14 cellular contexts compared by ENCODE assay signal in genomic region chr4:1098311-1098925, GRCh38. TPM values are rescaled to one million over a fixed set of nuclear protein-coding genes. Genes with fewer than 3 reads are reported as not detected.
A peak's percentile ranks its signal among the peaks of the same experiment; 100 is the strongest.
DNase-seq lines count a peak whose midpoint lies in the region; ATAC-seq and TF ChIP-seq lines count a peak whose summit lies in the region.
"Had no signal": no experiment of that assay in that cellular context is flagged by ENCODE, and none has a peak within 500 bp of the region (broad histone marks: within the 10 kb centered on the region; RNA-seq: fewer than 3 reads in every experiment).

No MANE protein-coding gene starts in this region.

- no CpG with 5 or more reads among the region's 8 CpGs for WGBS in neuronal stem cell (ENCODE audit: extremely low coverage in 2 of 2, insufficient read length in 2 of 2, insufficient replicate concordance in 1 of 2), 2 donors

- no peaks in the 10 kb centered on the region for H3K4me1 Mint-ChIP-seq in stimulated activated effector memory CD8-positive, alpha-beta T cell treated with anti-CD3 and anti-CD28 coated beads, Interleukin-12 subunit alpha, Interleukin-12 subunit beta, amount 100 ng/mL, for 72 hours
- H3K4me1 Mint-ChIP-seq: CD4-positive, CD25-positive, alpha-beta regulatory T cell had no signal

- H3K36me3 ChIP-seq in colonic mucosa (no peaks in the 10 kb centered on the region), neuronal stem cell (replicated peaks in 1 of 2; ENCODE audit: control insufficient read depth in 2 of 2, insufficient read depth in 2 of 2, low read length in 2 of 2) (no peaks in the 10 kb centered on the region), vagina (no peaks in the 10 kb centered on the region)
- H3K36me3 ChIP-seq: BLaER1 treated with 17β-estradiol and CSF1 and Interleukin-3, amounts not matched to agents 10 nM and 100 nM had no signal

- no peak overlapping the region for H3K4me3 Mint-ChIP-seq in stimulated activated effector memory CD8-positive, alpha-beta T cell treated with anti-CD3 and anti-CD28 coated beads, Interleukin-12 subunit alpha, Interleukin-12 subunit beta, amount 100 ng/mL, for 72 hours
- H3K4me3 Mint-ChIP-seq: CD4-positive, CD25-positive, alpha-beta regulatory T cell had no signal

- H3K27ac Mint-ChIP-seq in stimulated activated effector memory CD8-positive, alpha-beta T cell treated with anti-CD3 and anti-CD28 coated beads, Interleukin-12 subunit alpha, Interleukin-12 subunit beta, amount 100 ng/mL, for 72 hours, result no peak overlapping the region

- no peak overlapping the region for H3K4me2 ChIP-seq in neuronal stem cell (ENCODE audit: insufficient read depth, low read length, poor library complexity, severe bottlenecking)
- H3K4me2 ChIP-seq: BLaER1 treated with 17β-estradiol and CSF1 and Interleukin-3, amounts not matched to agents 10 nM and 100 nM had no signal

- intact Hi-C loops in colonic mucosa (cut with DNase I), result no loop called here
- intact Hi-C loops in vagina (cut with DNase I), result no loop called here

- no peak for ATAC-seq in stimulated activated effector memory CD8-positive, alpha-beta T cell treated with anti-CD3 and anti-CD28 coated beads, Interleukin-12 subunit alpha, Interleukin-12 subunit beta, amount 100 ng/mL, for 72 hours
- no peak for ATAC-seq in HG03469 (IDR thresholded peaks at IDR 0.05; ENCODE audit: unreplicated experiment)

- TF ChIP-seq POLR2A in vagina (IDR thresholded peaks at IDR 0.05), result no peak

- no peak overlapping the region for H2BK15ac ChIP-seq in neuronal stem cell (ENCODE audit: low read length)

- TF ChIP-seq CTCF in colonic mucosa (IDR thresholded peaks at IDR 0.05), result no peak
- no peak for TF ChIP-seq CTCF in vagina (IDR thresholded peaks at IDR 0.05)

- H4K8ac ChIP-seq in neuronal stem cell (ENCODE audit: low read depth, low read length), result no peak overlapping the region

- no peak overlapping the region for H3K4ac ChIP-seq in neuronal stem cell (ENCODE audit: low read length)

- H3K27ac ChIP-seq in colonic mucosa (no peak overlapping the region), neuronal stem cell (replicated peaks; ENCODE audit: low read length) (no peak overlapping the region), vagina (no peak overlapping the region)
- H3K27ac ChIP-seq: BLaER1 treated with 17β-estradiol and CSF1 and Interleukin-3, amounts not matched to agents 10 nM and 100 nM; GM23248 had no signal

- no peak overlapping the region for H2BK5ac ChIP-seq in neuronal stem cell (ENCODE audit: low read length)

- peak overlapping the region; percentile 22 for H2AK5ac ChIP-seq in neuronal stem cell (ENCODE audit: low read depth, low read length)

- H3K18ac ChIP-seq in neuronal stem cell (ENCODE audit: low read length), result no peak overlapping the region

- H3K36me3 Mint-ChIP-seq in stimulated activated effector memory CD8-positive, alpha-beta T cell treated with anti-CD3 and anti-CD28 coated beads, Interleukin-12 subunit alpha, Interleukin-12 subunit beta, amount 100 ng/mL, for 72 hours, result no peaks in the 10 kb centered on the region
- H3K36me3 Mint-ChIP-seq: CD4-positive, CD25-positive, alpha-beta regulatory T cell had no signal

- H3K4me1 ChIP-seq in colonic mucosa (no peaks in the 10 kb centered on the region), neuronal stem cell (ENCODE audit: control insufficient read depth in 2 of 2, insufficient read depth in 1 of 2, low read depth in 1 of 2, low read length in 2 of 2) (no peaks in the 10 kb centered on the region), vagina (no peaks in the 10 kb centered on the region)

- no peak overlapping the region for H3K23ac ChIP-seq in neuronal stem cell (ENCODE audit: low read depth, low read length, poor library complexity)

- H3K9me3 Mint-ChIP-seq in stimulated activated effector memory CD8-positive, alpha-beta T cell treated with anti-CD3 and anti-CD28 coated beads, Interleukin-12 subunit alpha, Interleukin-12 subunit beta, amount 100 ng/mL, for 72 hours, result no peaks in the 10 kb centered on the region
- H3K9me3 Mint-ChIP-seq: CD4-positive, CD25-positive, alpha-beta regulatory T cell had no signal

- no peak overlapping the region for H2BK12ac ChIP-seq in neuronal stem cell (ENCODE audit: low read length)

- no peak overlapping the region for H3K14ac ChIP-seq in neuronal stem cell (ENCODE audit: low read length)

- H3K27me3 ChIP-seq in colonic mucosa (no peaks in the 10 kb centered on the region), neuronal stem cell (ENCODE audit: control insufficient read depth in 3 of 3, insufficient read depth in 3 of 3, low read depth in 1 of 3, low read length in 3 of 3) (peaks cover 0 to 3% (median 0%) of the 10 kb centered on the region in 3 experiments), vagina (no peaks in the 10 kb centered on the region)
- H3K27me3 ChIP-seq: BLaER1 treated with 17β-estradiol and CSF1 and Interleukin-3, amounts not matched to agents 10 nM and 100 nM had no signal

- H3K9ac ChIP-seq in colonic mucosa (ENCODE audit: low read depth in 2 of 2, low read length in 2 of 2), result no peak overlapping the region
- H3K9ac ChIP-seq in neuronal stem cell (ENCODE audit: low read depth, low read length, poor library complexity), result no peak overlapping the region
- H3K9ac ChIP-seq: BLaER1 treated with 17β-estradiol and CSF1 and Interleukin-3, amounts not matched to agents 10 nM and 100 nM; GM23248 had no signal

- no peak overlapping the region for H2BK120ac ChIP-seq in neuronal stem cell (ENCODE audit: low read depth, low read length)

- no peak overlapping the region for H2AFZ ChIP-seq in neuronal stem cell (ENCODE audit: low read length)
- H2AFZ ChIP-seq: GM23248 had no signal

- DNase-seq in activated CD8-positive, alpha-beta memory T cell treated with anti-CD3 and anti-CD28 coated beads for 24 hours, result peak; percentile 32
- DNase-seq in activated CD8-positive, alpha-beta memory T cell treated with anti-CD3 and anti-CD28 coated beads, Interleukin-2, amount 50 U/mL, for 4 hours, result no peak
- DNase-seq in colonic mucosa (peak; percentile 11), neuronal stem cell (ENCODE audit: low spot score) (no peak), vagina (ENCODE audit: extremely low spot score in 2 of 2) (peak; percentile 52 to 82), NCI-H526 treated with DMSO at 0.1 percent for 48 hours (lab: John Stamatoyannopoulos, UW) (no peak)
- DNase-seq in stimulated activated effector memory CD8-positive, alpha-beta T cell treated with anti-CD3 and anti-CD28 coated beads, Interleukin-12 subunit alpha, Interleukin-12 subunit beta, amount 100 ng/mL, for 72 hours (ENCODE audit: low spot score in 2 of 2), result no peak
- DNase-seq: 8988T; ACHN; CD4-positive, CD25-positive, alpha-beta regulatory T cell; GM23248 had no signal

- H3K4me3 ChIP-seq in colonic mucosa, result no peak overlapping the region
- H3K4me3 ChIP-seq in neuronal stem cell (ENCODE audit: low read length in 2 of 2), result no peak overlapping the region
- no peak overlapping the region for H3K4me3 ChIP-seq in vagina
- H3K4me3 ChIP-seq: BLaER1 treated with 17β-estradiol and CSF1 and Interleukin-3, amounts not matched to agents 10 nM and 100 nM; GM23248 had no signal

- H3K79me1 ChIP-seq in neuronal stem cell (ENCODE audit: low read depth, low read length), result no peaks in the 10 kb centered on the region

- no peak overlapping the region for H4K91ac ChIP-seq in neuronal stem cell (ENCODE audit: low read depth, low read length, poor library complexity)

- H3K9me3 ChIP-seq in colonic mucosa (no peaks in the 10 kb centered on the region), neuronal stem cell (replicated peaks in 1 of 2; ENCODE audit: control insufficient read depth in 2 of 2, insufficient read depth in 1 of 2, low read depth in 1 of 2, low read length in 2 of 2) (no peaks in the 10 kb centered on the region), vagina (no peaks in the 10 kb centered on the region)
- H3K9me3 ChIP-seq: BLaER1 treated with 17β-estradiol and CSF1 and Interleukin-3, amounts not matched to agents 10 nM and 100 nM had no signal

RNA-seq across cellular contexts. Expression of gene RNF212, which starts 14.9 kb away (rescaled TPM):
- total RNA-seq in colonic mucosa (1 to 10 TPM; 2.3 to 2.5 TPM), vagina (7.9 TPM)
- 5.1 TPM for polyA plus RNA-seq in neuronal stem cell (2013, experiment 1 of 2)
- 5.5 TPM for polyA plus RNA-seq in neuronal stem cell (2013, experiment 2 of 2)
- total RNA-seq: Daoy had no signal

Comparison
In these comparisons a context has a peak if more than half of its experiments do, and no peak if none do; other contexts are left out.
1. DNase-seq: peak in activated CD8-positive, alpha-beta memory T cell treated with anti-CD3 and anti-CD28 coated beads for 24 hours (single experiment), colonic mucosa (single experiment) and vagina (2 of 2); none in activated CD8-positive, alpha-beta memory T cell treated with anti-CD3 and anti-CD28 coated beads, Interleukin-2, amount 50 U/mL, for 4 hours (single experiment), neuronal stem cell (single experiment), stimulated activated effector memory CD8-positive, alpha-beta T cell treated with anti-CD3 and anti-CD28 coated beads, Interleukin-12 subunit alpha, Interleukin-12 subunit beta, amount 100 ng/mL, for 72 hours (0 of 2) and NCI-H526 treated with DMSO at 0.1 percent for 48 hours (single experiment).